ENCODE assay signal across 8 cellular contexts in the genomic region with DNA sequence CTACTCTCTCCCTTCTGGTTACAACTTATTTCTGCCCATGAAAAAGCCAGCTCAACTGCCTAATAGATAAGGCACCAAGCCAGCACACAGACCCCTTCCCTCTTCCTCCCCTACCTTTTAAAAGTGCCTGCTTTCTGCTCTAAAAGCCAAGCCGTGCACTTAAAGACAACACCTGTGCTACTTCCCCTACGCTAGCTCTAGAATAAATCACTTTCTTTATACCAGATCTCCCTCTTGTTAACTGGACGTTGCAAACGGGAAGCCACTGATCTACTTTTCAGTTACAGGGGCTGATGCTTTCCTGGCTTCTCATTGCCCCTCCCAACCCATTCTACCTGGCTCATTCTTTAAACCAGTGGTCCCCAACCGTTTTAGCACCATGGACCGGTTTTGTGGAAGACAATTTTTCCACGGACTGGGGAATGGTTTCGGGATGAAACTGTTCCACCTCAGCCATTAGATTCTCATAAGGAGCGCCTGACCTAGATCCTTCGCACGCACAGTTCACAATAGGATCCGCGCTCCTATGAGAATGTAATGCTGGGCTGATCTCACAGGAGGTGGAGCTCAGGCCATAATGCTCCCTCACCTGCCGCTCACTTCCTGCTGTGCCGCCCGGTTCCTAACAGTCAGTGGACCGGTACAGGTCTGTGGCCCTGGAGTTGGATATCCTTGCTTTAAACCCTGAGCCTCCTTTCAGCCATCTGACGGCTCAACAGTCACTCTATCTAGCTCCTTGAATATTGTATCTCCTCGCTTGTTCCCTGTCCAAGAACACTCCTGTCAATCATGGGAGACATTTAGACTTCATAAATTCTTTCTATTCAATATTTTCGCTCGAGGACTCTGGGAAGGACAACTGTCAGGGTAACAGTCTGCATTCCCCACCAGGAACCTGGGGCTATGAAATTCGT. TPM values are rescaled to one million over a fixed set of nuclear protein-coding genes. Genes with fewer than 3 reads are reported as not detected.
DNase-seq lines count a peak whose midpoint lies in the region; ATAC-seq, FAIRE-seq and TF ChIP-seq lines count a peak whose summit lies in the region.

No MANE protein-coding gene starts in this region.

- intact Hi-C loops in sigmoid colon (cut with DNase I): loop anchor here (2.0 to 5.0 kb wide), 4 partner anchors 24 to 161 kb away; a partner anchor contains a TSS

- H3K36me3 ChIP-seq in astrocyte (ENCODE audit: insufficient read depth, low read length) (no peaks in the 10 kb centered on the region), iPS-15b (ENCODE audit: control insufficient read depth, insufficient read depth, low read length) (no peaks in the 10 kb centered on the region), sigmoid colon (peaks cover 0 to 13% (median 6%) of the 10 kb centered on the region in 4 donors)

- H3K4me3 Mint-ChIP-seq in astrocyte (ENCODE audit: unreplicated experiment): peak overlapping the region; percentile 100

- no peak for TF ChIP-seq EP300 in sigmoid colon (IDR thresholded peaks at IDR 0.05)

- peaks cover 5% of the 10 kb centered on the region for H3K4me1 Mint-ChIP-seq in astrocyte (ENCODE audit: low read depth, unreplicated experiment)

- no peak for DNase-seq in activated CD4-positive, CD25-positive, alpha-beta regulatory T cell (lab: John Stamatoyannopoulos, UW)
- DNase-seq in NCI-H526 (lab: John Stamatoyannopoulos, UW): peak; percentile 78 to 80
- DNase-seq in astrocyte (ENCODE audit: low read depth): no peak
- DNase-seq in sigmoid colon: no peak
- no peak for DNase-seq in amniotic stem cell (lab: John Stamatoyannopoulos, UW)
- no peak for DNase-seq in iPS-NIHi11 (ENCODE audit: low spot score)

- H3K4me1 ChIP-seq in astrocyte (ENCODE audit: insufficient read depth, low read length) (peaks cover 12% of the 10 kb centered on the region), iPS-15b (ENCODE audit: control insufficient read depth, insufficient read depth, low read length) (peaks cover 3% of the 10 kb centered on the region), sigmoid colon (peaks cover 0 to 17% (median 13%) of the 10 kb centered on the region in 4 donors)

- ATAC-seq in activated CD4-positive, CD25-positive, alpha-beta regulatory T cell treated with anti-CD3 and anti-CD28 coated beads, Interleukin-2, amount 50 U/mL, for 24 hours: peak; percentile 54 to 60

- H2AFZ ChIP-seq in astrocyte (ENCODE audit: low read depth, low read length): peak overlapping the region; percentile 98

- 10 to 13% methylated on average over 22 of the region's 22 CpGs for WGBS in sigmoid colon, 2 donors

- peak overlapping the region; percentile 96 for H3K4me2 ChIP-seq in astrocyte (ENCODE audit: low read length)

- H3K27ac Mint-ChIP-seq in astrocyte (ENCODE audit: unreplicated experiment): peak overlapping the region; percentile 99

- FAIRE-seq in astrocyte (lab: Jason Lieb, UNC): no peak

- H3K36me3 Mint-ChIP-seq in astrocyte (ENCODE audit: low read depth, unreplicated experiment): peaks cover 13% of the 10 kb centered on the region

- H3K27me3 ChIP-seq in astrocyte (ENCODE audit: insufficient read depth, low read length): peaks cover 2% of the 10 kb centered on the region
- peaks cover 2% of the 10 kb centered on the region for H3K27me3 ChIP-seq in iPS-15b (ENCODE audit: control insufficient read depth, insufficient read depth, low read length)
- peaks cover 0 to 7% (median 0%) of the 10 kb centered on the region in 3 donors for H3K27me3 ChIP-seq in sigmoid colon

- peaks cover 5% of the 10 kb centered on the region for H3K9me3 ChIP-seq in astrocyte (ENCODE audit: insufficient read depth, low read depth, low read length)
- H3K9me3 ChIP-seq in iPS-15b (ENCODE audit: control insufficient read depth, insufficient read depth, low read length): no peaks in the 10 kb centered on the region
- peaks cover 0 to 3% (median 0%) of the 10 kb centered on the region in 4 donors for H3K9me3 ChIP-seq in sigmoid colon

- no peaks in the 10 kb centered on the region for H4K20me1 ChIP-seq in astrocyte (ENCODE audit: insufficient read depth, low read length)

- TF ChIP-seq POLR2A in sigmoid colon (IDR thresholded peaks at IDR 0.05): no peak

- H3K79me2 ChIP-seq in astrocyte (ENCODE audit: insufficient read depth, low read length): peaks cover 16% of the 10 kb centered on the region

- peaks cover 8% of the 10 kb centered on the region for H3K9me3 Mint-ChIP-seq in astrocyte (ENCODE audit: unreplicated experiment)

- no peak overlapping the region for H3K27ac ChIP-seq in astrocyte (ENCODE audit: low read depth, low read length)
- peak overlapping the region; percentile 47 to 78 (median 75) for H3K27ac ChIP-seq in sigmoid colon

- H3K27me3 Mint-ChIP-seq in astrocyte (ENCODE audit: low read depth, unreplicated experiment): peaks cover 14% of the 10 kb centered on the region

- H3K4me3 ChIP-seq in astrocyte (ENCODE audit: insufficient read depth, low read depth, low read length) (peak overlapping the region; percentile 92), iPS-15b (ENCODE audit: low read depth, low read length) (peak overlapping the region; percentile 82), sigmoid colon (peak overlapping the region; percentile 58 to 81 (median 68))

- TF ChIP-seq CTCF in astrocyte (IDR thresholded peaks at IDR 0.05; ENCODE audit: insufficient read depth, low read depth, low read length) (no peak), sigmoid colon (IDR thresholded peaks at IDR 0.05) (no peak)

- H3K9ac ChIP-seq in astrocyte (ENCODE audit: low read length) (peak overlapping the region; percentile 88), iPS-15b (ENCODE audit: low read depth, low read length) (peak overlapping the region; percentile 62)

RNA-seq across cellular contexts. Expression of a gene that starts 0.8 kb away (rescaled TPM):
- total RNA-seq in astrocyte (3.5 and 4.1 TPM in 2 replicates), sigmoid colon (1 to 10 TPM; 2.5 to 5.0 (median 4.2) TPM)
- 1 to 10 TPM; 3.0 to 3.7 (median 3.1) TPM for polyA plus RNA-seq in sigmoid colon

RNA-seq across cellular contexts. Expression of a gene that starts 21.0 kb away (rescaled TPM):
- total RNA-seq in astrocyte (3.6 and 3.7 TPM in 2 replicates), sigmoid colon (1 to 10 TPM; 1.8 to 3.6 (median 2.6) TPM)
- under 1 TPM; 0.46 to 0.99 (median 0.60) TPM for polyA plus RNA-seq in sigmoid colon

RNA-seq across cellular contexts. Expression of a gene that starts 25.8 kb away (rescaled TPM):
- total RNA-seq in astrocyte (4.0 and 5.5 TPM in 2 replicates), sigmoid colon (1 to 10 TPM; 1.9 to 3.8 (median 2.4) TPM)
- polyA plus RNA-seq in sigmoid colon: 1 to 10 TPM in 2 of 3 donors, under 1 TPM in 1; 0.60 to 2.1 (median 1.6) TPM

RNA-seq across cellular contexts. Expression of a gene that starts 43.2 kb away (rescaled TPM):
- 24.6 and 25.2 TPM in 2 replicates for total RNA-seq in astrocyte
- total RNA-seq in sigmoid colon: 10 to 100 TPM; 16.6 to 23.0 (median 19.6) TPM
- 10 to 100 TPM in 1 of 3 donors, 1 to 10 TPM in 2; 7.2 to 16.1 (median 7.4) TPM for polyA plus RNA-seq in sigmoid colon

RNA-seq across cellular contexts. Expression of a gene that starts 48.2 kb away (rescaled TPM):
- total RNA-seq in astrocyte (2.1 and 2.7 TPM in 2 replicates), sigmoid colon (10 to 100 TPM in 1 of 4 donors, 1 to 10 TPM in 3; 3.0 to 10.6 (median 5.1) TPM)
- 1 to 10 TPM; 1.2 to 2.0 (median 1.4) TPM for polyA plus RNA-seq in sigmoid colon

Comparison
In these comparisons a context has a peak if more than half of its experiments do, and no peak if none do; other contexts are left out.
1. DNase-seq: peak in NCI-H526 (2 of 2); none in activated CD4-positive, CD25-positive, alpha-beta regulatory T cell (0 of 4), astrocyte (single experiment), sigmoid colon (single experiment), amniotic stem cell (single experiment) and iPS-NIHi11 (single experiment).
2. Peak in every context shown above with its lines, with median percentiles within 50 percentile points of each other: H3K4me3 ChIP-seq.